In genomic region chr9:109012876-109013677, GRCh38 we compare ENCODE assay signal across 8 cellular contexts. TPM values are rescaled to one million over a fixed set of nuclear protein-coding genes. Genes with fewer than 3 reads are reported as not detected.
DNase-seq lines count a peak whose midpoint lies in the region; ATAC-seq and TF ChIP-seq lines count a peak whose summit lies in the region.

CTNNAL1 (minus strand) TSS chr9:109013499; CDS start chr9:109013442, 57 bp downstream.

- H3K27me3 ChIP-seq in MM.1S (replicated peaks; ENCODE audit: insufficient read depth, low read length) (no peaks in the 10 kb centered on the region), uterus (no peaks in the 10 kb centered on the region)

- ATAC-seq in T-cell (replicated peaks in 1 of 4) (peak; percentile 88 to 92 (median 90)), left cardiac atrium (peak; percentile 97)

- peaks cover 13% of the 10 kb centered on the region; the same call in 1 of the 2 replicates for H3F3A ChIP-seq in MM.1S (ENCODE audit: insufficient read depth, low read length)

- H3K9ac ChIP-seq in MM.1S (ENCODE audit: low read length), result peak within 1 kb of the TSS; percentile 93

- no peaks in the 10 kb centered on the region for H3K36me3 Mint-ChIP-seq in T-cell

- peak within 1 kb of the TSS; percentile 65 for H3K27ac ChIP-seq in MM.1S (ENCODE audit: low read length)
- H3K27ac ChIP-seq in adipose tissue (ENCODE audit: low read depth, low read length), result peak within 1 kb of the TSS; percentile 49
- H3K27ac ChIP-seq in uterus, result peak within 1 kb of the TSS; percentile 83 to 98

- H3K36me3 ChIP-seq in MM.1S (replicated peaks; ENCODE audit: insufficient read depth, low read length) (no peaks in the 10 kb centered on the region), uterus (no peaks in the 10 kb centered on the region)

- CTCF ChIA-PET in T-cell (lab: Charles Lee), result no interaction called here

- H3K27ac Mint-ChIP-seq in T-cell, result peak within 1 kb of the TSS; percentile 88 to 90

- peak; percentile 85 for DNase-seq in HCEC 1CT
- DNase-seq in MM.1S, result peak; percentile 89
- DNase-seq in T-cell, result peak; percentile 69 to 92 (median 84)
- peak; percentile 95 for DNase-seq in left cardiac atrium
- peak; percentile 65 for DNase-seq in pulmonary artery endothelial cell (ENCODE audit: low read depth, low spot score)
- peak; percentile 95 to 96 for DNase-seq in uterus

- WGBS in adipose tissue, 3 donors, result 0 to 1% (median 0%) methylated on average over 67 to 99 of the region's 99 CpGs

- H3K4me3 ChIP-seq in GM08714 (ENCODE audit: low read length), result peak within 1 kb of the TSS; percentile 79
- peak within 1 kb of the TSS; percentile 93 for H3K4me3 ChIP-seq in MM.1S (ENCODE audit: low read length)
- peak within 1 kb of the TSS; percentile 68 to 94 for H3K4me3 ChIP-seq in uterus

- H3K4me1 ChIP-seq in MM.1S (ENCODE audit: low read length), result peaks cover 20% of the 10 kb centered on the region
- peaks cover 0 to 16% of the 10 kb centered on the region in 2 donors for H3K4me1 ChIP-seq in uterus

- peaks cover 24 to 33% (median 31%) of the 10 kb centered on the region in 3 donors for H3K4me1 Mint-ChIP-seq in T-cell

- TF ChIP-seq CTCF in MM.1S (IDR thresholded peaks at IDR 0.05; ENCODE audit: low read length) (no peak), uterus (IDR thresholded peaks at IDR 0.05) (no peak)

- intact Hi-C loops in left cardiac atrium (cut with DNase I) (no loop called here), uterus (cut with DNase I; ENCODE audit: low total_unique reads) (no loop called here)

- no peaks in the 10 kb centered on the region for H4K20me1 ChIP-seq in MM.1S (ENCODE audit: insufficient read depth, low read length)

- H3K79me2 ChIP-seq in MM.1S (ENCODE audit: low read length), result peaks cover 50% of the 10 kb centered on the region

- POLR2A ChIA-PET in T-cell (lab: Charles Lee), result interaction anchor here in 1 of 2 donors (0.5 to 0.8 kb wide), 2 partner anchors 82 to 105 kb away, joined by 3 to 5 read pairs; no protein-coding TSS in a partner anchor

- peak within 1 kb of the TSS; percentile 74 for H3K4me2 ChIP-seq in MM.1S (ENCODE audit: low read depth, low read length)

- H3K4me3 Mint-ChIP-seq in T-cell, result peak within 1 kb of the TSS; percentile 88 to 99 (median 98)

- H3K27me3 Mint-ChIP-seq in T-cell, result no peaks in the 10 kb centered on the region

- H3K9me3 ChIP-seq in MM.1S (replicated peaks; ENCODE audit: insufficient read depth, low read length) (no peaks in the 10 kb centered on the region), uterus (no peaks in the 10 kb centered on the region)

- no peaks in the 10 kb centered on the region for H3K9me2 ChIP-seq in MM.1S (replicated peaks; ENCODE audit: insufficient read depth, low read length)

- no peaks in the 10 kb centered on the region for H3K9me3 Mint-ChIP-seq in T-cell

- peak within 1 kb of the TSS; percentile 71 for H2AFZ ChIP-seq in MM.1S (ENCODE audit: low read length)

- peak; percentile 89 to 95 for TF ChIP-seq POLR2A in uterus (IDR thresholded peaks at IDR 0.05)

RNA-seq across cellular contexts. Expression of gene CTNNAL1, which starts in this region (rescaled TPM):
- 1 to 10 TPM; 2.1 to 4.1 (median 3.8) TPM for total RNA-seq in T-cell
- 10 to 100 TPM; 12.9 to 27.2 (median 26.5) TPM for polyA plus RNA-seq in adipose tissue
- 10 to 100 TPM; 87.0 to 91.2 TPM for total RNA-seq in left cardiac atrium
- total RNA-seq in pulmonary artery endothelial cell, result 117 and 140 TPM in 2 replicates
- total RNA-seq in uterus, result 10 to 100 TPM; 32.3 to 62.0 (median 41.4) TPM

Comparison
In these comparisons a context has a peak if more than half of its experiments do, and no peak if none do; other contexts are left out.
1. Peak in every context shown above with its lines: DNase-seq, ATAC-seq, H3K4me3 ChIP-seq and H3K27ac ChIP-seq.
2. RNA of gene CTNNAL1 (total RNA-seq): 117 to 140 TPM in pulmonary artery endothelial cell, 87.0 to 91.2 TPM in left cardiac atrium and 32.3 to 62.0 TPM in uterus; 2.1 to 4.1 TPM in T-cell; every median in the first group is over 4 times any median in the second.